ENCODE assay signal across 8 cellular contexts in genomic region chrX:48835524-48836329, GRCh38. TPM values are rescaled to one million over a fixed set of nuclear protein-coding genes. Genes with fewer than 3 reads are reported as not detected.
A peak's percentile ranks its signal among the peaks of the same experiment; 100 is the strongest.
DNase-seq lines count a peak whose midpoint lies in the region; ATAC-seq and TF ChIP-seq lines count a peak whose summit lies in the region.

TSS of gene PCSK1N (minus strand) at chrX:48835610. CDS start at chrX:48835532, 78 bp downstream.

- no peak within 1 kb of the TSS for H3K27ac ChIP-seq in hepatocyte

- H2AFZ ChIP-seq in hepatocyte, result no peak within 1 kb of the TSS

- DNase-seq in Caco-2 (peak; percentile 20 to 60), NCI-H1436 (lab: John Stamatoyannopoulos, UW) (peak; percentile 62), hepatocyte (ENCODE audit: low spot score) (peak; percentile 62), NCI-H446 treated with DMSO at 0.1 percent for 48 hours (lab: John Stamatoyannopoulos, UW) (no peak)
- peak; percentile 36 for DNase-seq in activated CD8-positive, alpha-beta T cell treated with anti-CD3 and anti-CD28 coated beads for 36 hours
- no peak for DNase-seq in stimulated activated effector memory CD8-positive, alpha-beta T cell treated with anti-CD3 and anti-CD28 coated beads, Interleukin-12 subunit alpha, Interleukin-12 subunit beta, amount 100 ng/mL, for 72 hours (ENCODE audit: low spot score in 2 of 2)

- no peaks in the 10 kb centered on the region for H3K9me3 Mint-ChIP-seq in Caco-2 (ENCODE audit: unreplicated experiment)
- H3K9me3 Mint-ChIP-seq in activated CD8-positive, alpha-beta T cell treated with anti-CD3 and anti-CD28 coated beads for 36 hours, result no peaks in the 10 kb centered on the region
- H3K9me3 Mint-ChIP-seq in stimulated activated effector memory CD8-positive, alpha-beta T cell treated with anti-CD3 and anti-CD28 coated beads, Interleukin-12 subunit alpha, Interleukin-12 subunit beta, amount 100 ng/mL, for 72 hours, result no peaks in the 10 kb centered on the region

- H3K4me1 ChIP-seq in Caco-2 (no peaks in the 10 kb centered on the region), hepatocyte (ENCODE audit: insufficient read depth) (no peaks in the 10 kb centered on the region)

- peaks cover 13% of the 10 kb centered on the region for H3K36me3 Mint-ChIP-seq in Caco-2 (ENCODE audit: insufficient read depth, unreplicated experiment)
- no peaks in the 10 kb centered on the region for H3K36me3 Mint-ChIP-seq in activated CD8-positive, alpha-beta T cell treated with anti-CD3 and anti-CD28 coated beads for 36 hours (ENCODE audit: low read depth)
- H3K36me3 Mint-ChIP-seq in stimulated activated effector memory CD8-positive, alpha-beta T cell treated with anti-CD3 and anti-CD28 coated beads, Interleukin-12 subunit alpha, Interleukin-12 subunit beta, amount 100 ng/mL, for 72 hours, result no peaks in the 10 kb centered on the region

- H3K27me3 ChIP-seq in Caco-2 (replicated peaks; ENCODE audit: control insufficient read depth, insufficient read depth, low read length), result no peaks in the 10 kb centered on the region
- H3K27me3 ChIP-seq in hepatocyte, result peaks cover 31% of the 10 kb centered on the region

- TF ChIP-seq CTCF in Caco-2 (IDR thresholded peaks at IDR 0.05; ENCODE audit: insufficient read depth in 1 of 2, low read depth in 1 of 2, low read length in 1 of 2, severe bottlenecking in 1 of 2, unreplicated experiment in 1 of 2) (no peak), hepatocyte (IDR thresholded peaks at IDR 0.05; ENCODE audit: poor library complexity) (no peak)
- TF ChIP-seq CTCF in activated CD8-positive, alpha-beta T cell treated with anti-CD3 and anti-CD28 coated beads for 36 hours (IDR thresholded peaks at IDR 0.05), result no peak

- no peaks in the 10 kb centered on the region for H3K27me3 Mint-ChIP-seq in Caco-2 (ENCODE audit: insufficient read depth, unreplicated experiment)
- H3K27me3 Mint-ChIP-seq in activated CD8-positive, alpha-beta T cell treated with anti-CD3 and anti-CD28 coated beads for 36 hours, result peaks cover 30% of the 10 kb centered on the region

- H4K20me1 ChIP-seq in hepatocyte (ENCODE audit: insufficient read depth, poor library complexity, severe bottlenecking), result no peaks in the 10 kb centered on the region

- intact Hi-C loops in Caco-2 (cut with micrococcal nuclease; ENCODE audit: unreplicated experiment), result no loop called here
- intact Hi-C loops in activated CD8-positive, alpha-beta T cell treated with anti-CD3 and anti-CD28 coated beads for 36 hours (cut with micrococcal nuclease), result no loop called here

- no TSS peak for BruUV-seq in Caco-2 (replicated peaks; lab: Mats Ljungman, UMichigan)

- no peaks in the 10 kb centered on the region for H3K9me2 ChIP-seq in hepatocyte (replicated peaks; ENCODE audit: insufficient read depth)

- H3K4me1 Mint-ChIP-seq in Caco-2 (ENCODE audit: low read depth, unreplicated experiment), result peaks cover 11% of the 10 kb centered on the region
- H3K4me1 Mint-ChIP-seq in activated CD8-positive, alpha-beta T cell treated with anti-CD3 and anti-CD28 coated beads for 36 hours (ENCODE audit: low read depth), result peaks cover 12% of the 10 kb centered on the region
- H3K4me1 Mint-ChIP-seq in stimulated activated effector memory CD8-positive, alpha-beta T cell treated with anti-CD3 and anti-CD28 coated beads, Interleukin-12 subunit alpha, Interleukin-12 subunit beta, amount 100 ng/mL, for 72 hours, result peaks cover 14% of the 10 kb centered on the region

- POLR2A ChIA-PET in Caco-2 (lab: Charles Lee), result interaction anchor here (0.7 kb wide), 1 partner anchor 108 kb away, joined by 4 read pairs; no protein-coding TSS in a partner anchor
- POLR2A ChIA-PET in activated CD8-positive, alpha-beta T cell treated with anti-CD3 and anti-CD28 coated beads for 36 hours (lab: Charles Lee), result no interaction called here

- H3K9me3 ChIP-seq in Caco-2 (no peaks in the 10 kb centered on the region), hepatocyte (ENCODE audit: low read depth) (no peaks in the 10 kb centered on the region)

- no peak within 1 kb of the TSS for H3K27ac Mint-ChIP-seq in Caco-2 (ENCODE audit: unreplicated experiment)
- H3K27ac Mint-ChIP-seq in activated CD8-positive, alpha-beta T cell treated with anti-CD3 and anti-CD28 coated beads for 36 hours, result no peak within 1 kb of the TSS
- no peak within 1 kb of the TSS for H3K27ac Mint-ChIP-seq in stimulated activated effector memory CD8-positive, alpha-beta T cell treated with anti-CD3 and anti-CD28 coated beads, Interleukin-12 subunit alpha, Interleukin-12 subunit beta, amount 100 ng/mL, for 72 hours

- peak within 1 kb of the TSS; percentile 51 for H3K4me3 ChIP-seq in Caco-2 (ENCODE audit: low read depth, low read length)
- no peak within 1 kb of the TSS for H3K4me3 ChIP-seq in hepatocyte

- peak within 1 kb of the TSS; percentile 82 for H3K4me2 ChIP-seq in hepatocyte

- WGBS in hepatocyte (ENCODE audit: low lambda C conversion rate, missing lambda C conversion rate), result 64% methylated on average over 18 of the region's 35 CpGs

- H3K36me3 ChIP-seq in Caco-2 (ENCODE audit: control insufficient read depth, insufficient read depth, low read length), result no peaks in the 10 kb centered on the region
- no peaks in the 10 kb centered on the region for H3K36me3 ChIP-seq in hepatocyte (replicated peaks; ENCODE audit: insufficient read depth, low read depth)

- H3K4me3 Mint-ChIP-seq in Caco-2 (ENCODE audit: unreplicated experiment), result peak within 1 kb of the TSS; percentile 80
- peak within 1 kb of the TSS; percentile 77 for H3K4me3 Mint-ChIP-seq in activated CD8-positive, alpha-beta T cell treated with anti-CD3 and anti-CD28 coated beads for 36 hours
- H3K4me3 Mint-ChIP-seq in stimulated activated effector memory CD8-positive, alpha-beta T cell treated with anti-CD3 and anti-CD28 coated beads, Interleukin-12 subunit alpha, Interleukin-12 subunit beta, amount 100 ng/mL, for 72 hours, result peak within 1 kb of the TSS; percentile 66

- H3K79me2 ChIP-seq in hepatocyte, result no peaks in the 10 kb centered on the region

- peak; percentile 50 for ATAC-seq in activated CD8-positive, alpha-beta T cell treated with anti-CD3 and anti-CD28 coated beads for 36 hours
- no peak for ATAC-seq in stimulated activated effector memory CD8-positive, alpha-beta T cell treated with anti-CD3 and anti-CD28 coated beads, Interleukin-12 subunit alpha, Interleukin-12 subunit beta, amount 100 ng/mL, for 72 hours
- no peak for ATAC-seq in HG02885 (IDR thresholded peaks at IDR 0.05; ENCODE audit: poor library complexity, unreplicated experiment)
- ATAC-seq in HG02588 (IDR thresholded peaks at IDR 0.05; ENCODE audit: unreplicated experiment), result no peak

- CTCF ChIA-PET in Caco-2 (lab: Charles Lee), result interaction anchor here (0.7 kb wide), 1 partner anchor 34 kb away, joined by 4 read pairs; no protein-coding TSS in a partner anchor
- CTCF ChIA-PET in activated CD8-positive, alpha-beta T cell treated with anti-CD3 and anti-CD28 coated beads for 36 hours (lab: Charles Lee), result interaction anchor here (0.8 kb wide), 1 partner anchor 187 kb away, joined by 3 read pairs; no protein-coding TSS in a partner anchor

RNA-seq across cellular contexts. Expression of gene PCSK1N, which starts in this region (rescaled TPM):
- total RNA-seq in Caco-2 (2022) (19.5 and 24.1 TPM in 2 replicates), hepatocyte (39.0 and 45.8 TPM in 2 replicates)
- 1 to 10 TPM; 1.1 to 1.4 TPM for total RNA-seq in activated CD8-positive, alpha-beta T cell treated with anti-CD3 and anti-CD28 coated beads for 36 hours
- polyA plus RNA-seq in hepatocyte, result 97.0 and 97.7 TPM in 2 replicates

Comparison
In these comparisons a context has a peak if more than half of its experiments do, and no peak if none do; other contexts are left out.
1. DNase-seq: peak in Caco-2 (2 of 2), NCI-H1436 (single experiment), activated CD8-positive, alpha-beta T cell treated with anti-CD3 and anti-CD28 coated beads for 36 hours (single experiment) and hepatocyte (single experiment); none in stimulated activated effector memory CD8-positive, alpha-beta T cell treated with anti-CD3 and anti-CD28 coated beads, Interleukin-12 subunit alpha, Interleukin-12 subunit beta, amount 100 ng/mL, for 72 hours (0 of 2) and NCI-H446 treated with DMSO at 0.1 percent for 48 hours (single experiment).
2. Peak in every context shown above with its lines, with median percentiles within 50 percentile points of each other: H3K4me3 Mint-ChIP-seq.